9 cellular contexts compared by ENCODE assay signal in the genomic region with DNA sequence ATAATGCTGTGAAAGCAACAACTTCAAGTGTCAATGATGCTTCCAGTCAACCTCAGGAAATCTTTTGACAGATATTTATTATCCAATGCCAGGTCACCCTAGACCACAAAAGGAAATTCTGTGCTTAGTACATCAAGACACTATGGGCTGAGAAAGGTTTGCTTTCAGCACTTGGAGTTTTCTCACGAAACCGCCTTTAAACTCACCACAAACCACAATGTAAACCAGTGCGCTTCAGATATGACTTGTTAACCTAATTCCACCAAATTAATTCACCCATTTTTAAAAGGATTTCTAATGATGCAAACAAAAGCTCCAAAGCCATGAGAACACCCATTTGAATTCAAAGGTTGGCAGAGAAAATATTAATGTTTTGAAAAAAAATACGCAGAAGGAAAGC.
DNase-seq lines count a peak whose midpoint lies in the region; ATAC-seq and TF ChIP-seq lines count a peak whose summit lies in the region.
"Had no signal": no experiment of that assay in that cellular context is flagged by ENCODE, and none has a peak within 500 bp of the region (broad histone marks: within the 10 kb centered on the region; RNA-seq: fewer than 3 reads in every experiment).

No MANE protein-coding gene starts in this region.

- H3K4me3 ChIP-seq in GM12865 (ENCODE audit: low read depth, low read length) (no peak overlapping the region), choroid plexus epithelial cell (ENCODE audit: low read depth, low read length) (no peak overlapping the region)
- H3K4me3 ChIP-seq: sigmoid colon had no signal

- TF ChIP-seq CTCF in GM12865 (IDR thresholded peaks at IDR 0.05; ENCODE audit: insufficient read depth, low read depth, low read length, missing control alignments) (no peak), choroid plexus epithelial cell (conservative IDR thresholded peaks at IDR 0.05; ENCODE audit: low read depth, low read length) (no peak)

- DNase-seq in GM12865 (ENCODE audit: low read depth): peak; percentile 79
- DNase-seq in choroid plexus epithelial cell (ENCODE audit: low read depth): peak; percentile 92
- DNase-seq in stimulated activated CD4-positive, alpha-beta T cell treated with anti-CD3 and anti-CD28 coated beads, Interleukin-2, amount 100 ng/mL, for 24 hours: no peak
- DNase-seq in NCI-H1694 (lab: John Stamatoyannopoulos, UW): no peak
- DNase-seq: sigmoid colon had no signal

- ATAC-seq in GM21576 (IDR thresholded peaks at IDR 0.05; ENCODE audit: unreplicated experiment): peak; percentile 67
- peak; percentile 57 for ATAC-seq in HG03571 (IDR thresholded peaks at IDR 0.05; ENCODE audit: unreplicated experiment)
- no peak for ATAC-seq in GM19023 (IDR thresholded peaks at IDR 0.05; ENCODE audit: unreplicated experiment)
- no peak for ATAC-seq in HG03025 (IDR thresholded peaks at IDR 0.05; ENCODE audit: low FRiP score, unreplicated experiment)

Comparison
In these comparisons a context has a peak if more than half of its experiments do, and no peak if none do; other contexts are left out.
1. DNase-seq: peak in GM12865 (single experiment) and choroid plexus epithelial cell (single experiment); none in stimulated activated CD4-positive, alpha-beta T cell treated with anti-CD3 and anti-CD28 coated beads, Interleukin-2, amount 100 ng/mL, for 24 hours (0 of 2) and NCI-H1694 (single experiment).
2. ATAC-seq: peak in GM21576 (single experiment) and HG03571 (single experiment); none in GM19023 (single experiment) and HG03025 (single experiment).